In genomic region chr17:8470447-8471047, GRCh38 we compare ENCODE assay signal across 10 cellular contexts. TPM values are rescaled to one million over a fixed set of nuclear protein-coding genes. Genes with fewer than 3 reads are reported as not detected.
DNase-seq lines count a peak whose midpoint lies in the region; ATAC-seq and TF ChIP-seq lines count a peak whose summit lies in the region.
"Had no signal": no experiment of that assay in that cellular context is flagged by ENCODE, and none has a peak within 500 bp of the region (broad histone marks: within the 10 kb centered on the region; RNA-seq: fewer than 3 reads in every experiment).

No MANE protein-coding gene starts in this region.

- no peak for TF ChIP-seq CTCF in coronary artery (IDR thresholded peaks at IDR 0.05)
- no peak for TF ChIP-seq CTCF in thyroid gland (IDR thresholded peaks at IDR 0.05)
- TF ChIP-seq CTCF in smooth muscle cell (IDR thresholded peaks at IDR 0.05; ENCODE audit: borderline replicate concordance, insufficient read depth, poor library complexity, severe bottlenecking) = no peak

- peaks cover 100% of the 10 kb centered on the region for H4K20me1 ChIP-seq in smooth muscle cell (ENCODE audit: low read depth)

- H3F3A ChIP-seq in smooth muscle cell (ENCODE audit: low read depth) = peaks cover 24% of the 10 kb centered on the region

- DNase-seq in DMS 273 (lab: John Stamatoyannopoulos, UW; ENCODE audit: unreplicated experiment) = peak; percentile 48
- DNase-seq in DMS 273 treated with DMSO at 0.1 percent for 48 hours (lab: John Stamatoyannopoulos, UW) = no peak
- no peak for DNase-seq in coronary artery (ENCODE audit: low spot score)
- DNase-seq in left colon = no peak
- DNase-seq in thyroid gland = peak; percentile 77 to 85
- no peak for DNase-seq in RKO (ENCODE audit: low spot score)
- DNase-seq in activated T-cell treated with anti-CD3 and anti-CD28 coated beads for 4 hours = no peak
- DNase-seq in smooth muscle cell (lab: John Stamatoyannopoulos, UW; ENCODE audit: unreplicated experiment) = no peak
- DNase-seq: 8988T, NCI-H526 treated with DMSO at 0.1 percent for 48 hours had no signal

- peaks cover 35% of the 10 kb centered on the region for H3K79me2 ChIP-seq in smooth muscle cell (ENCODE audit: low read depth)

- H3K9ac ChIP-seq in smooth muscle cell (ENCODE audit: low read depth) = no peak overlapping the region

- WGBS in thyroid gland, 2 donors = 55% methylated on average over 12 to 18 of the region's 20 CpGs
- 95% methylated on average over 20 of the region's 20 CpGs for WGBS in smooth muscle cell (ENCODE audit: low lambda C conversion rate)

- H3K9me3 ChIP-seq in thyroid gland = no peaks in the 10 kb centered on the region
- no peaks in the 10 kb centered on the region for H3K9me3 ChIP-seq in smooth muscle cell (replicated peaks; ENCODE audit: low read depth)

- no peaks in the 10 kb centered on the region for H3K27me3 ChIP-seq in thyroid gland
- H3K27me3 ChIP-seq in smooth muscle cell (ENCODE audit: low read depth) = no peaks in the 10 kb centered on the region

- intact Hi-C loops in left colon (cut with DNase I, micrococcal nuclease) = no loop called here
- intact Hi-C loops in thyroid gland (cut with DNase I) = no loop called here

- H3K36me3 ChIP-seq in thyroid gland (peaks cover 32 to 53% of the 10 kb centered on the region in 2 donors), smooth muscle cell (ENCODE audit: low read depth) (peaks cover 4% of the 10 kb centered on the region)

- H3K4me2 ChIP-seq in smooth muscle cell = no peak overlapping the region

- H3K4me1 ChIP-seq in thyroid gland (peaks cover 0 to 9% of the 10 kb centered on the region in 2 donors), smooth muscle cell (ENCODE audit: low read depth) (no peaks in the 10 kb centered on the region)

- peak; percentile 14 for ATAC-seq in left colon

- H3K4me3 ChIP-seq in coronary artery (peak overlapping the region; percentile 5), thyroid gland (replicated peaks in 1 of 3) (no peak overlapping the region), smooth muscle cell (no peak overlapping the region)

- no peak for TF ChIP-seq POLR2A in thyroid gland (IDR thresholded peaks at IDR 0.05)

- H2AFZ ChIP-seq in smooth muscle cell (ENCODE audit: low read depth) = no peak overlapping the region

- peak overlapping the region; percentile 0 to 78 for H3K27ac ChIP-seq in coronary artery
- no peak overlapping the region for H3K27ac ChIP-seq in thyroid gland
- H3K27ac ChIP-seq in smooth muscle cell (ENCODE audit: low read depth) = no peak overlapping the region

RNA-seq across cellular contexts. Expression of gene NDEL1, which starts 34.9 kb away (rescaled TPM):
- 10 to 100 TPM; 52.0 to 65.4 TPM for total RNA-seq in left colon
- 10 to 100 TPM; 56.0 to 77.7 (median 59.5) TPM for total RNA-seq in thyroid gland
- total RNA-seq in smooth muscle cell = 103 and 111 TPM in 2 replicates
- polyA plus RNA-seq in smooth muscle cell = 82.0 and 82.6 TPM in 2 replicates

Comparison
In these comparisons a context has a peak if more than half of its experiments do, and no peak if none do; other contexts are left out.
1. DNase-seq: peak in DMS 273 (single experiment) and thyroid gland (2 of 2); none in DMS 273 treated with DMSO at 0.1 percent for 48 hours (single experiment), coronary artery (single experiment), left colon (0 of 2), RKO (single experiment), activated T-cell treated with anti-CD3 and anti-CD28 coated beads for 4 hours (single experiment) and smooth muscle cell (single experiment).
2. H3K27ac ChIP-seq: peak in coronary artery (2 of 2); none in thyroid gland (0 of 3) and smooth muscle cell (single experiment).